In genomic region chr3:29936766-29937165, GRCh38 we compare ENCODE assay signal across 17 cellular contexts.
A peak's percentile ranks its signal among the peaks of the same experiment; 100 is the strongest.
DNase-seq lines count a peak whose midpoint lies in the region; ATAC-seq and TF ChIP-seq lines count a peak whose summit lies in the region.
"Had no signal": no experiment of that assay in that cellular context is flagged by ENCODE, and none has a peak within 500 bp of the region (broad histone marks: within the 10 kb centered on the region; RNA-seq: fewer than 3 reads in every experiment).

No MANE protein-coding gene starts in this region.

- H3K4me3 ChIP-seq in RWPE2 (ENCODE audit: severe bottlenecking) (no peak overlapping the region), gastroesophageal sphincter (no peak overlapping the region)
- H3K4me3 ChIP-seq: GM23338, SJCRH30 had no signal

- no peak for TF ChIP-seq POLR2A in gastroesophageal sphincter (IDR thresholded peaks at IDR 0.05)

- H3K27ac ChIP-seq in RWPE2 (ENCODE audit: poor library complexity, severe bottlenecking) = peak overlapping the region; percentile 39
- H3K27ac ChIP-seq in gastroesophageal sphincter = no peak overlapping the region
- H3K27ac ChIP-seq: C4-2B, HL-60, RWPE1, SJCRH30 had no signal

- H3K4me1 ChIP-seq in RWPE2 (ENCODE audit: insufficient read depth, poor library complexity, severe bottlenecking) (peaks cover 14% of the 10 kb centered on the region), gastroesophageal sphincter (peaks cover 0 to 19% (median 0%) of the 10 kb centered on the region in 3 donors)

- TF ChIP-seq CTCF in RWPE2 (IDR thresholded peaks at IDR 0.05; ENCODE audit: poor library complexity, severe bottlenecking) (no peak), gastroesophageal sphincter (IDR thresholded peaks at IDR 0.05) (no peak)

- 87 to 100% methylated on average over 2 of the region's 2 CpGs for WGBS in gastroesophageal sphincter (ENCODE audit: low coverage in 1 of 2), 2 donors

- no peak for TF ChIP-seq EP300 in gastroesophageal sphincter (IDR thresholded peaks at IDR 0.05)

- no peaks in the 10 kb centered on the region for H3K36me3 ChIP-seq in RWPE2 (ENCODE audit: low read depth)
- H3K36me3 ChIP-seq in gastroesophageal sphincter = no peaks in the 10 kb centered on the region
- H3K36me3 ChIP-seq: SJCRH30 had no signal

- H3K27me3 ChIP-seq in RWPE2 (ENCODE audit: insufficient read depth, poor library complexity, severe bottlenecking) (no peaks in the 10 kb centered on the region), gastroesophageal sphincter (no peaks in the 10 kb centered on the region)
- H3K27me3 ChIP-seq: SJCRH30 had no signal

- ATAC-seq in GM18498 (IDR thresholded peaks at IDR 0.05; ENCODE audit: unreplicated experiment) (peak; percentile 73), GM19395 (IDR thresholded peaks at IDR 0.05; ENCODE audit: unreplicated experiment) (peak; percentile 50), HG02798 (IDR thresholded peaks at IDR 0.05; ENCODE audit: poor library complexity, unreplicated experiment) (peak; percentile 50), RWPE2 (ENCODE audit: low read depth) (no peak), HG03439 (IDR thresholded peaks at IDR 0.05; ENCODE audit: unreplicated experiment) (no peak), gastroesophageal sphincter (no peak)
- ATAC-seq: GM23338, T-helper 17 cell had no signal

- H3K9me3 ChIP-seq in RWPE2 (ENCODE audit: severe bottlenecking) (no peaks in the 10 kb centered on the region), gastroesophageal sphincter (no peaks in the 10 kb centered on the region)
- H3K9me3 ChIP-seq: SJCRH30 had no signal

- DNase-seq in RWPE2 (ENCODE audit: low spot score) (no peak), NCI-H1694 treated with DMSO at 0.1 percent for 48 hours (lab: John Stamatoyannopoulos, UW) (no peak)
- DNase-seq in stimulated activated CD8-positive, alpha-beta memory T cell treated with anti-CD3 and anti-CD28 coated beads, Interleukin-4, amount 100 ng/mL, for 48 hours = no peak
- DNase-seq: NCI-H1930, NCI-H446 treated with DMSO at 0.1 percent for 48 hours, OCI-M1, SJCRH30, T-helper 17 cell had no signal

Comparison
In these comparisons a context has a peak if more than half of its experiments do, and no peak if none do; other contexts are left out.
1. ATAC-seq: peak in GM18498 (single experiment), GM19395 (single experiment) and HG02798 (single experiment); none in RWPE2 (single experiment), HG03439 (single experiment) and gastroesophageal sphincter (single experiment).